ENCODE assay signal across 1 cellular context in genomic region chr12:117218149-117218548, GRCh38.
TF ChIP-seq lines count a peak whose summit lies in the region.

No MANE protein-coding gene starts in this region.

TF ChIP-seq in H1, 55 proteins besides CTCF, POLR2A, EP300 and RAD21:
- no peak for TF ChIP-seq HDAC6 (IDR thresholded peaks at IDR 0.05; ENCODE audit: low read depth, low read length)
- TF ChIP-seq JUND (IDR thresholded peaks at IDR 0.05; ENCODE audit: low read length): no peak
- no peak for TF ChIP-seq BCL11A (IDR thresholded peaks at IDR 0.05; ENCODE audit: low read depth in 2 of 2, low read length in 2 of 2)
- TF ChIP-seq HDAC2 (IDR thresholded peaks at IDR 0.05; ENCODE audit: borderline replicate concordance in 1 of 2, low read depth in 2 of 2, low read length in 2 of 2): no peak
- no peak for TF ChIP-seq SUZ12 (IDR thresholded peaks at IDR 0.05; ENCODE audit: low read length)
